14 cellular contexts compared by ENCODE assay signal in genomic region chr18:48326901-48327675, GRCh38.
DNase-seq lines count a peak whose midpoint lies in the region; ATAC-seq and TF ChIP-seq lines count a peak whose summit lies in the region.
"Had no signal": no experiment of that assay in that cellular context is flagged by ENCODE, and none has a peak within 500 bp of the region (broad histone marks: within the 10 kb centered on the region; RNA-seq: fewer than 3 reads in every experiment).

No MANE protein-coding gene starts in this region.

- H3K4me1 ChIP-seq in left ventricle myocardium inferior = no peaks in the 10 kb centered on the region

- H3K36me3 ChIP-seq in brain microvascular endothelial cell (replicated peaks) (no peaks in the 10 kb centered on the region), left ventricle myocardium inferior (no peaks in the 10 kb centered on the region)

- H3K27me3 ChIP-seq in brain microvascular endothelial cell (replicated peaks) = no peaks in the 10 kb centered on the region
- H3K27me3 ChIP-seq in left ventricle myocardium inferior (ENCODE audit: low read depth) = no peaks in the 10 kb centered on the region

- H3K27ac ChIP-seq in brain microvascular endothelial cell = peak overlapping the region; percentile 82
- no peak overlapping the region for H3K27ac ChIP-seq in left ventricle myocardium inferior (replicated peaks)
- H3K27ac ChIP-seq: KMS-11 had no signal

- intact Hi-C loops in left ventricle myocardium inferior (cut with micrococcal nuclease) = no loop called here

- ATAC-seq in GM21529 (IDR thresholded peaks at IDR 0.05; ENCODE audit: unreplicated experiment) (no peak), GM19395 (IDR thresholded peaks at IDR 0.05; ENCODE audit: unreplicated experiment) (no peak)
- ATAC-seq: activated CD8-positive, alpha-beta T cell treated with anti-CD3 and anti-CD28 coated beads for 36 hours; natural killer cell had no signal

- DNase-seq in ACHN (peak; percentile 58), M059J (ENCODE audit: low read depth) (peak; percentile 72), brain microvascular endothelial cell (peak; percentile 56), kidney tubule cell (ENCODE audit: low spot score) (peak; percentile 76), NCI-H1417 treated with DMSO at 0.1 percent for 48 hours (lab: John Stamatoyannopoulos, UW) (no peak), left ventricle myocardium inferior (no peak)
- DNase-seq: activated CD8-positive, alpha-beta T cell treated with anti-CD3 and anti-CD28 coated beads for 36 hours; activated naive CD4-positive, alpha-beta T cell treated with anti-CD3 and anti-CD28 coated beads, Interleukin-2, amount 10 ng/mL, durations not matched to agents 7 days and 5 days; GDM1; natural killer cell; T-helper 1 cell had no signal

- H3K4me3 ChIP-seq in brain microvascular endothelial cell (ENCODE audit: low read depth, low read length) (no peak overlapping the region), left ventricle myocardium inferior (no peak overlapping the region)

- in situ Hi-C loops in ACHN (cut with HindIII; ENCODE audit: low pct_ligation_motif_present, low pct_unique_long_range_greater_than_20kb, low sequenced_read_pairs) (no loop called here), brain microvascular endothelial cell (cut with HindIII; ENCODE audit: low pct_ligation_motif_present, low sequenced_read_pairs) (no loop called here)

- H3K9me3 ChIP-seq in left ventricle myocardium inferior (replicated peaks) = no peaks in the 10 kb centered on the region

- TF ChIP-seq CTCF in brain microvascular endothelial cell (IDR thresholded peaks at IDR 0.05; ENCODE audit: low read depth, low read length, missing control alignments) (no peak), left ventricle myocardium inferior (IDR thresholded peaks at IDR 0.05; ENCODE audit: borderline replicate concordance) (no peak)

Comparison
In these comparisons a context has a peak if more than half of its experiments do, and no peak if none do; other contexts are left out.
1. DNase-seq: peak in ACHN (single experiment), M059J (single experiment), brain microvascular endothelial cell (single experiment) and kidney tubule cell (single experiment); none in NCI-H1417 treated with DMSO at 0.1 percent for 48 hours (single experiment) and left ventricle myocardium inferior (single experiment).